ENCODE assay signal across 21 cellular contexts in the genomic region with DNA sequence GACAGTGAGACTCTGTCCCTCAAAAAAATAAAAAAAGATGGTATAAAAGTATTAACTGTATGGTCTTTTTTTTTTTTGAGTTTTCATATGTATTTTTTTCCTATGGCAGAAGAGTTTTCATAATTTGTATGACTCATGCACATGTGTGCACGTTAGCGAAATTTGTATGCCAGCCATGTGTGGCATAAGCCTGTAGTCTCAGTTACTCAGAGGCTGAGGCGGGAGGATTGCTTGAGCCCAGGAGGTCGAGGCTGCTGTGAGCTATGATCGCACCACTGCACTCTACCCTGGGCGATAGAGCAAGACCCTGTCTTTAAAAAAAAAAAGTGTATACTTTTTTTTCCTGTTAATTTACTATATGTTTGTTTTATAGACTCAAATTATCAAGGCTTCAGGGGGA.
DNase-seq lines count a peak whose midpoint lies in the region; ATAC-seq, FAIRE-seq and TF ChIP-seq lines count a peak whose summit lies in the region.
"Had no signal": no experiment of that assay in that cellular context is flagged by ENCODE, and none has a peak within 500 bp of the region (broad histone marks: within the 10 kb centered on the region; RNA-seq: fewer than 3 reads in every experiment).

No MANE protein-coding gene starts in this region.

- no TSS peak for BruUV-seq in Panc1 (replicated peaks; lab: Mats Ljungman, UMichigan)

- H3K27ac Mint-ChIP-seq in endodermal cell = no peak overlapping the region
- H3K27ac Mint-ChIP-seq in T-helper 2 cell treated with Interferon-gamma antibody and Interleukin-4, amounts not matched to agents 5 μg/mL and 100 μg/mL, for 36 hours = no peak overlapping the region
- H3K27ac Mint-ChIP-seq: stimulated activated naive CD8-positive, alpha-beta T cell treated with anti-CD3 and anti-CD28 coated beads, Interleukin-15, Interleukin-2, amounts not matched to agents 100 ng/mL and 50 ng/mL, for 24 hours had no signal

- WGBS in endodermal cell (ENCODE audit: insufficient coverage in 1 of 2, insufficient read length in 1 of 2), 2 experiments = 91 to 94% methylated on average over 3 to 6 of the region's 6 CpGs
- 82 to 91% (median 89%) methylated on average over 6 of the region's 6 CpGs for WGBS in spleen, 5 donors

- peak overlapping the region; percentile 5 for H3K4me3 Mint-ChIP-seq in endodermal cell
- H3K4me3 Mint-ChIP-seq in T-helper 2 cell treated with Interferon-gamma antibody and Interleukin-4, amounts not matched to agents 5 μg/mL and 100 μg/mL, for 36 hours = no peak overlapping the region
- H3K4me3 Mint-ChIP-seq: activated T-cell treated with anti-CD3 and anti-CD28 coated beads, Interleukin-2, amount 50 U/mL, for 24 hours; immature natural killer cell; stimulated activated naive CD8-positive, alpha-beta T cell treated with anti-CD3 and anti-CD28 coated beads, Interleukin-15, Interleukin-2, amounts not matched to agents 100 ng/mL and 50 ng/mL, for 24 hours had no signal

- no peaks in the 10 kb centered on the region for H3K27me3 ChIP-seq in Panc1 (ENCODE audit: control insufficient read depth, insufficient read depth, low read length)
- no peaks in the 10 kb centered on the region for H3K27me3 ChIP-seq in endodermal cell (ENCODE audit: control insufficient read depth, insufficient read depth, low read length, poor library complexity, severe bottlenecking)
- H3K27me3 ChIP-seq in spleen (replicated peaks in 1 of 7) = no peaks in the 10 kb centered on the region
- H3K27me3 ChIP-seq in HAP-1 (ENCODE audit: low read depth) = no peaks in the 10 kb centered on the region
- H3K27me3 ChIP-seq: body of pancreas, MG63 had no signal

- 0 out of 2 replicates have a peak, but pooled peaks have one; percentile 25 for ATAC-seq in Panc1
- ATAC-seq: body of pancreas had no signal

- no peaks in the 10 kb centered on the region for H3K9me3 ChIP-seq in Panc1 (ENCODE audit: control insufficient read depth, insufficient read depth, low read depth, low read length)
- no peaks in the 10 kb centered on the region for H3K9me3 ChIP-seq in endodermal cell (ENCODE audit: control insufficient read depth, low read length)
- no peaks in the 10 kb centered on the region for H3K9me3 ChIP-seq in spleen
- no peaks in the 10 kb centered on the region for H3K9me3 ChIP-seq in HAP-1
- H3K9me3 ChIP-seq: body of pancreas, MG63, prostate gland had no signal

- CTCF ChIA-PET in Panc1 (lab: Charles Lee) = no interaction called here

- in situ Hi-C loops in Panc1 (cut with HindIII; ENCODE audit: low pct_unique_long_range_greater_than_20kb, low sequenced_read_pairs) = no loop called here
- in situ Hi-C loops in HAP-1 (cut with MboI; ENCODE audit: low sequenced_read_pairs) = no loop called here

- peak; percentile 22 for DNase-seq in stimulated activated CD4-positive, alpha-beta T cell treated with anti-CD3 and anti-CD28 coated beads, Interleukin-4, amount 100 ng/mL, for 24 hours
- DNase-seq in stimulated activated CD4-positive, alpha-beta T cell treated with anti-CD3 and anti-CD28 coated beads, Interleukin-1b, Interleukin-23, amount 100 ng/mL, for 48 hours = no peak
- DNase-seq in Panc1 (ENCODE audit: low read depth, low spot score) = no peak
- DNase-seq in endodermal cell = no peak
- DNase-seq in spleen = peak; percentile 20
- no peak for DNase-seq in HAP-1 (ENCODE audit: low spot score in 2 of 2)
- DNase-seq in T-helper 2 cell treated with Interferon-gamma antibody and Interleukin-4, amounts not matched to agents 5 μg/mL and 100 μg/mL, for 36 hours (ENCODE audit: low spot score) = no peak
- DNase-seq in urothelium cell line (ENCODE audit: low spot score) = no peak
- DNase-seq: activated CD4-positive, alpha-beta T cell treated with anti-CD3 and anti-CD28 coated beads, Interleukin-2, amount 50 U/mL, for 48 hours; activated T-cell treated with anti-CD3 and anti-CD28 coated beads, Interleukin-2, amount 50 U/mL, for 24 hours; body of pancreas; immature natural killer cell; MG63; NCI-H526 treated with DMSO at 0.1 percent for 48 hours; Right ventricle myocardium superior; stimulated activated CD4-positive, alpha-beta T cell treated with anti-CD3 and anti-CD28 coated beads, Interleukin-2, amount 100 ng/mL, for 48 hours had no signal

- H3K36me3 Mint-ChIP-seq in endodermal cell (ENCODE audit: low read depth) = peaks cover 31% of the 10 kb centered on the region
- peaks cover 2% of the 10 kb centered on the region for H3K36me3 Mint-ChIP-seq in T-helper 2 cell treated with Interferon-gamma antibody and Interleukin-4, amounts not matched to agents 5 μg/mL and 100 μg/mL, for 36 hours (ENCODE audit: low read depth)
- H3K36me3 Mint-ChIP-seq: immature natural killer cell, type B pancreatic cell had no signal

- no peak for TF ChIP-seq POLR2A in spleen (IDR thresholded peaks at IDR 0.05)

- no peak for FAIRE-seq in urothelium cell line (lab: Jason Lieb, UNC)
- FAIRE-seq: colon had no signal

- H3K27me3 Mint-ChIP-seq in endodermal cell (ENCODE audit: insufficient read depth) = no peaks in the 10 kb centered on the region
- H3K27me3 Mint-ChIP-seq in T-helper 2 cell treated with Interferon-gamma antibody and Interleukin-4, amounts not matched to agents 5 μg/mL and 100 μg/mL, for 36 hours (ENCODE audit: low read depth) = no peaks in the 10 kb centered on the region
- H3K27me3 Mint-ChIP-seq: activated T-cell treated with anti-CD3 and anti-CD28 coated beads, Interleukin-2, amount 50 U/mL, for 24 hours; stimulated activated naive CD8-positive, alpha-beta T cell treated with anti-CD3 and anti-CD28 coated beads, Interleukin-15, Interleukin-2, amounts not matched to agents 100 ng/mL and 50 ng/mL, for 24 hours; type B pancreatic cell had no signal

- H3K27ac ChIP-seq in Panc1 (ENCODE audit: low read length) = peak overlapping the region; percentile 100
- H3K27ac ChIP-seq in endodermal cell (ENCODE audit: low read depth, low read length) = no peak overlapping the region
- no peak overlapping the region for H3K27ac ChIP-seq in spleen
- H3K27ac ChIP-seq: body of pancreas, HL-60, prostate gland had no signal

- no peaks in the 10 kb centered on the region for H3K9me3 Mint-ChIP-seq in endodermal cell
- no peaks in the 10 kb centered on the region for H3K9me3 Mint-ChIP-seq in T-helper 2 cell treated with Interferon-gamma antibody and Interleukin-4, amounts not matched to agents 5 μg/mL and 100 μg/mL, for 36 hours
- H3K9me3 Mint-ChIP-seq: activated T-cell treated with anti-CD3 and anti-CD28 coated beads, Interleukin-2, amount 50 U/mL, for 24 hours; immature natural killer cell; stimulated activated naive CD8-positive, alpha-beta T cell treated with anti-CD3 and anti-CD28 coated beads, Interleukin-15, Interleukin-2, amounts not matched to agents 100 ng/mL and 50 ng/mL, for 24 hours; type B pancreatic cell had no signal

- H3K36me3 ChIP-seq in Panc1 (ENCODE audit: control insufficient read depth, insufficient read depth, low read length) (no peaks in the 10 kb centered on the region; the same call in 1 of the 2 replicates), endodermal cell (ENCODE audit: control insufficient read depth, insufficient read depth, low read length) (peaks cover 20% of the 10 kb centered on the region), spleen (no peaks in the 10 kb centered on the region), HAP-1 (replicated peaks) (no peaks in the 10 kb centered on the region)
- H3K36me3 ChIP-seq: MG63, prostate gland had no signal

- TF ChIP-seq CTCF in Panc1 (IDR thresholded peaks at IDR 0.05) (no peak), endodermal cell (conservative IDR thresholded peaks at IDR 0.05) (no peak), spleen (IDR thresholded peaks at IDR 0.05 in 8 of 11, conservative IDR thresholded peaks at IDR 0.05 in 3 of 11) (no peak)

- H3K4me1 ChIP-seq in Panc1 (ENCODE audit: control insufficient read depth, insufficient read depth, low read length) (peaks cover 62% of the 10 kb centered on the region), endodermal cell (ENCODE audit: control insufficient read depth, insufficient read depth, low read length) (peaks cover 10% of the 10 kb centered on the region), spleen (peaks cover 8 to 20% (median 13%) of the 10 kb centered on the region in 6 donors), HAP-1 (peaks cover 10% of the 10 kb centered on the region)
- H3K4me1 ChIP-seq: prostate gland had no signal

- no peak overlapping the region for H3K9ac ChIP-seq in endodermal cell (ENCODE audit: extremely low read depth, low read length, poor library complexity, severe bottlenecking)

- peaks cover 34% of the 10 kb centered on the region for H3K4me1 Mint-ChIP-seq in endodermal cell
- peaks cover 23% of the 10 kb centered on the region for H3K4me1 Mint-ChIP-seq in T-helper 2 cell treated with Interferon-gamma antibody and Interleukin-4, amounts not matched to agents 5 μg/mL and 100 μg/mL, for 36 hours (ENCODE audit: low read depth)

- intact Hi-C loops in Panc1 (cut with micrococcal nuclease; ENCODE audit: unreplicated experiment) = no loop called here
- intact Hi-C loops in spleen (cut with DNase I; ENCODE audit: low total_unique reads) = no loop called here

- POLR2A ChIA-PET in Panc1 (lab: Charles Lee) = interaction anchor here (0.7 to 1.0 kb wide), 2 partner anchors 33 to 43 kb away, joined by 4 read pairs; no protein-coding TSS in a partner anchor

- no peak overlapping the region for H3K4me3 ChIP-seq in Panc1 (ENCODE audit: low read depth in 2 of 2, low read length in 2 of 2)
- H3K4me3 ChIP-seq in endodermal cell (ENCODE audit: low read length) = no peak overlapping the region
- H3K4me3 ChIP-seq in spleen = no peak overlapping the region
- no peak overlapping the region for H3K4me3 ChIP-seq in HAP-1
- H3K4me3 ChIP-seq: body of pancreas, MG63, prostate gland had no signal

Comparison
In these comparisons a context has a peak if more than half of its experiments do, and no peak if none do; other contexts are left out.
1. DNase-seq: peak in stimulated activated CD4-positive, alpha-beta T cell treated with anti-CD3 and anti-CD28 coated beads, Interleukin-4, amount 100 ng/mL, for 24 hours (single experiment) and spleen (single experiment); none in stimulated activated CD4-positive, alpha-beta T cell treated with anti-CD3 and anti-CD28 coated beads, Interleukin-1b, Interleukin-23, amount 100 ng/mL, for 48 hours (single experiment), Panc1 (single experiment), endodermal cell (single experiment), HAP-1 (0 of 2), T-helper 2 cell treated with Interferon-gamma antibody and Interleukin-4, amounts not matched to agents 5 μg/mL and 100 μg/mL, for 36 hours (single experiment) and urothelium cell line (single experiment).